ENCODE assay signal across 9 cellular contexts in genomic region chr17:28948342-28948741, GRCh38. TPM values are rescaled to one million over a fixed set of nuclear protein-coding genes. Genes with fewer than 3 reads are reported as not detected.
A peak's percentile ranks its signal among the peaks of the same experiment; 100 is the strongest.
DNase-seq lines count a peak whose midpoint lies in the region; ATAC-seq, FAIRE-seq and TF ChIP-seq lines count a peak whose summit lies in the region.
"Had no signal": no experiment of that assay in that cellular context is flagged by ENCODE, and none has a peak within 500 bp of the region (broad histone marks: within the 10 kb centered on the region; RNA-seq: fewer than 3 reads in every experiment).

No MANE protein-coding gene starts in this region.

- intact Hi-C loops in CD8-positive, alpha-beta T cell (cut with DNase I, micrococcal nuclease) = no loop called here
- intact Hi-C loops in endothelial cell of umbilical vein (cut with micrococcal nuclease) = loop anchor here (5.0 kb wide), 1 partner anchor 51 kb away; the partner anchor contains the start of gene FLOT2

- H3K4me3 Mint-ChIP-seq in CD8-positive, alpha-beta T cell = peak overlapping the region; percentile 97
- peak overlapping the region; percentile 89 for H3K4me3 Mint-ChIP-seq in osteocyte (ENCODE audit: unreplicated experiment)

- peaks cover 53% of the 10 kb centered on the region for H3K4me1 ChIP-seq in CD8-positive, alpha-beta T cell (ENCODE audit: insufficient read depth, low read length)
- H3K4me1 ChIP-seq in OCI-LY3 (ENCODE audit: low read length) (peaks cover 45% of the 10 kb centered on the region), endothelial cell of umbilical vein (ENCODE audit: control insufficient read depth, extremely low read depth, insufficient read depth, low read length) (peaks cover 39% of the 10 kb centered on the region)

- CTCF ChIA-PET in CD8-positive, alpha-beta T cell (lab: Charles Lee) = interaction anchor here (1.0 to 3.6 kb wide), 7 partner anchors 13 to 302 kb away, joined by 4 to 26 read pairs (median 4); partner anchors contain the start of genes NEK8 and TLCD1
- CTCF ChIA-PET in endothelial cell of umbilical vein (lab: Charles Lee) = interaction anchor here (3.1 to 7.8 kb wide), 3 partner anchors 20 to 221 kb away, joined by 28 to 249 read pairs (median 34); partner anchors contain the start of genes NEK8 and TLCD1

- H3K27ac Mint-ChIP-seq in CD8-positive, alpha-beta T cell = peak overlapping the region; percentile 98
- H3K27ac Mint-ChIP-seq in osteocyte (ENCODE audit: unreplicated experiment) = peak overlapping the region; percentile 96

- TF ChIP-seq POLR2A in endothelial cell of umbilical vein (IDR thresholded peaks at IDR 0.05; ENCODE audit: low read depth, low read length) = no peak

- dilution Hi-C loops in endothelial cell of umbilical vein (cut with MboI; ENCODE audit: extremely low pct_ligation_motif_present, low sequenced_read_pairs) = no loop called here

- no peaks in the 10 kb centered on the region for H3K9me1 ChIP-seq in endothelial cell of umbilical vein (replicated peaks; ENCODE audit: control insufficient read depth, extremely low read depth, insufficient read depth, low read length)

- no peak for DNase-seq in CD8-positive, alpha-beta T cell
- DNase-seq in endothelial cell of umbilical vein (ENCODE audit: low read depth, low spot score) (peak; percentile 16), osteocyte (ENCODE audit: extremely low spot score, unreplicated experiment) (no peak), HuH-7 (ENCODE audit: low spot score) (no peak), NAMALWA (ENCODE audit: low spot score) (no peak), C1 segment of cervical spinal cord (lab: John Stamatoyannopoulos, UW) (no peak)
- DNase-seq: NCI-H446 treated with DMSO at 0.1 percent for 48 hours had no signal

- no peak for ATAC-seq in CD8-positive, alpha-beta T cell
- ATAC-seq in HG02571 (IDR thresholded peaks at IDR 0.05; ENCODE audit: unreplicated experiment) = no peak

- no peaks in the 10 kb centered on the region for H3K9me3 Mint-ChIP-seq in CD8-positive, alpha-beta T cell
- no peaks in the 10 kb centered on the region for H3K9me3 Mint-ChIP-seq in osteocyte (ENCODE audit: unreplicated experiment)

- H3K4me3 ChIP-seq in CD8-positive, alpha-beta T cell (ENCODE audit: low read depth, low read length) = peak overlapping the region; percentile 84
- peak overlapping the region; percentile 85 for H3K4me3 ChIP-seq in OCI-LY3 (ENCODE audit: low read length)
- H3K4me3 ChIP-seq in endothelial cell of umbilical vein (replicated peaks in 1 of 3; ENCODE audit: insufficient read depth in 1 of 3, low read depth in 1 of 3, low read length in 3 of 3) = peak overlapping the region in 2 of 3 experiments; percentile 80 to 95

- H3K36me3 Mint-ChIP-seq in CD8-positive, alpha-beta T cell = peaks cover 52% of the 10 kb centered on the region
- H3K36me3 Mint-ChIP-seq in osteocyte (ENCODE audit: unreplicated experiment) = peaks cover 8% of the 10 kb centered on the region

- POLR2A ChIA-PET in CD8-positive, alpha-beta T cell (lab: Charles Lee) = interaction anchor here (3.5 to 6.3 kb wide), 4 partner anchors 10 to 221 kb away, joined by 12 to 71 read pairs (median 48); partner anchors contain the start of genes NEK8 and TLCD1
- POLR2A ChIA-PET in endothelial cell of umbilical vein (lab: Charles Lee) = no interaction called here

- H4K20me1 ChIP-seq in OCI-LY3 (ENCODE audit: insufficient read depth, low read length) (peaks cover 56% of the 10 kb centered on the region), endothelial cell of umbilical vein (replicated peaks; ENCODE audit: control insufficient read depth, extremely low read depth, insufficient read depth, low read length) (peaks cover 3% of the 10 kb centered on the region)

- no peaks in the 10 kb centered on the region for H3K27me3 Mint-ChIP-seq in CD8-positive, alpha-beta T cell (ENCODE audit: low read depth)
- no peaks in the 10 kb centered on the region for H3K27me3 Mint-ChIP-seq in osteocyte (ENCODE audit: unreplicated experiment)

- H3K9ac ChIP-seq in OCI-LY3 (ENCODE audit: low read length) (peak overlapping the region; percentile 97), endothelial cell of umbilical vein (replicated peaks; ENCODE audit: extremely low read depth, insufficient read depth, low read length) (peak overlapping the region; percentile 85)

- peaks cover 51% of the 10 kb centered on the region for H3K4me1 Mint-ChIP-seq in CD8-positive, alpha-beta T cell (ENCODE audit: low read depth)
- peaks cover 44% of the 10 kb centered on the region for H3K4me1 Mint-ChIP-seq in osteocyte (ENCODE audit: unreplicated experiment)

- H3K9me3 ChIP-seq in CD8-positive, alpha-beta T cell (ENCODE audit: low read length) = no peaks in the 10 kb centered on the region
- H3K9me3 ChIP-seq in OCI-LY3 (ENCODE audit: insufficient read depth, low read length) (no peaks in the 10 kb centered on the region), endothelial cell of umbilical vein (replicated peaks; ENCODE audit: control insufficient read depth, insufficient read depth, low read length) (no peaks in the 10 kb centered on the region)

- peaks cover 80% of the 10 kb centered on the region for H3K79me2 ChIP-seq in OCI-LY3 (ENCODE audit: low read length)
- H3K79me2 ChIP-seq in endothelial cell of umbilical vein (ENCODE audit: control insufficient read depth, insufficient read depth, low read length) = peaks cover 58% of the 10 kb centered on the region

- H3K27me3 ChIP-seq in CD8-positive, alpha-beta T cell (ENCODE audit: insufficient read depth, low read length) = no peaks in the 10 kb centered on the region
- no peaks in the 10 kb centered on the region for H3K27me3 ChIP-seq in OCI-LY3 (ENCODE audit: low read depth, low read length)
- H3K27me3 ChIP-seq in endothelial cell of umbilical vein (ENCODE audit: control insufficient read depth in 2 of 2, insufficient read depth in 2 of 2, low read length in 2 of 2) = no peaks in the 10 kb centered on the region

- H3K4me2 ChIP-seq in OCI-LY3 (ENCODE audit: low read length) (peak overlapping the region; percentile 90), endothelial cell of umbilical vein (ENCODE audit: insufficient read depth, low read length) (peak overlapping the region; percentile 73)

- BruUV-seq in endothelial cell of umbilical vein (replicated peaks; lab: Mats Ljungman, UMichigan) = no TSS peak

- no peak overlapping the region for H2AFZ ChIP-seq in OCI-LY3 (ENCODE audit: low read depth, low read length)
- no peak overlapping the region for H2AFZ ChIP-seq in endothelial cell of umbilical vein (ENCODE audit: low read depth, low read length)

- no peaks in the 10 kb centered on the region for H3K36me3 ChIP-seq in CD8-positive, alpha-beta T cell (ENCODE audit: insufficient read depth, low read length)
- peaks cover 53% of the 10 kb centered on the region for H3K36me3 ChIP-seq in OCI-LY3 (replicated peaks; ENCODE audit: low read depth, low read length)
- no peaks in the 10 kb centered on the region for H3K36me3 ChIP-seq in endothelial cell of umbilical vein (ENCODE audit: control insufficient read depth in 2 of 2, extremely low read depth in 1 of 2, insufficient read depth in 2 of 2, low read length in 2 of 2)

- H3K27ac ChIP-seq in CD8-positive, alpha-beta T cell (ENCODE audit: low read depth, low read length) = peak overlapping the region; percentile 80
- H3K27ac ChIP-seq in OCI-LY3 (ENCODE audit: low read length) (peak overlapping the region; percentile 95), endothelial cell of umbilical vein (ENCODE audit: insufficient read depth, low read depth, low read length) (peak overlapping the region; percentile 82)

- no peak for FAIRE-seq in endothelial cell of umbilical vein (lab: Jason Lieb, UNC)

- TF ChIP-seq CTCF in CD8-positive, alpha-beta T cell (IDR thresholded peaks at IDR 0.05) = no peak
- TF ChIP-seq CTCF in OCI-LY3 (IDR thresholded peaks at IDR 0.05; ENCODE audit: low read depth, low read length) (no peak), endothelial cell of umbilical vein (IDR thresholded peaks at IDR 0.05; ENCODE audit: extremely low read depth in 1 of 2, insufficient read depth in 1 of 2, low read depth in 1 of 2, low read length in 2 of 2) (no peak), osteocyte (IDR thresholded peaks at IDR 0.05) (no peak)

RNA-seq across cellular contexts. Expression of gene PHF12, which starts 3.0 kb away (rescaled TPM):
- 100 to 1,000 TPM; 294 to 297 TPM for total RNA-seq in CD8-positive, alpha-beta T cell
- 36.4 and 44.2 TPM in 2 replicates for total RNA-seq in endothelial cell of umbilical vein
- 24.3 and 26.6 TPM in 2 replicates for polyA plus RNA-seq in endothelial cell of umbilical vein
- 19.5 and 23.3 TPM in 2 replicates for polyA plus RNA-seq in endothelial cell of umbilical vein (2011; cell fraction: cytosol; rRNA removed)
- polyA plus RNA-seq in endothelial cell of umbilical vein (2011; cell fraction: nucleus; rRNA removed) = 50.6 and 57.4 TPM in 2 replicates
- polyA plus RNA-seq in endothelial cell of umbilical vein (2012) = 25.2 and 26.2 TPM in 2 replicates
- 31.8 and 35.6 TPM in 2 replicates for polyA minus RNA-seq in endothelial cell of umbilical vein
- polyA minus RNA-seq in endothelial cell of umbilical vein (2011; cell fraction: cytosol; rRNA and poly(A)+ RNA removed) = 16.9 TPM
- 31.7 and 34.7 TPM in 2 replicates for polyA minus RNA-seq in endothelial cell of umbilical vein (2011; cell fraction: nucleus; rRNA and poly(A)+ RNA removed)
- 50.3 and 52.8 TPM in 2 replicates for total RNA-seq in osteocyte

RNA-seq across cellular contexts. Expression of gene DHRS13, which starts 45.5 kb away (rescaled TPM):
- total RNA-seq in CD8-positive, alpha-beta T cell = 10 to 100 TPM; 27.3 to 30.9 TPM
- total RNA-seq in endothelial cell of umbilical vein (5.6 and 7.2 TPM in 2 replicates), osteocyte (10.7 and 12.4 TPM in 2 replicates)
- 8.2 and 9.3 TPM in 2 replicates for polyA plus RNA-seq in endothelial cell of umbilical vein
- 7.1 and 7.3 TPM in 2 replicates for polyA plus RNA-seq in endothelial cell of umbilical vein (2011; cell fraction: cytosol; rRNA removed)
- polyA plus RNA-seq in endothelial cell of umbilical vein (2011; cell fraction: nucleus; rRNA removed) = 5.3 and 6.0 TPM in 2 replicates
- 1.5 and 1.8 TPM in 2 replicates for polyA plus RNA-seq in endothelial cell of umbilical vein (2012)
- polyA minus RNA-seq in endothelial cell of umbilical vein = 2.4 and 3.6 TPM in 2 replicates
- polyA minus RNA-seq in endothelial cell of umbilical vein (2011; cell fraction: cytosol; rRNA and poly(A)+ RNA removed) = 10.3 TPM
- polyA minus RNA-seq in endothelial cell of umbilical vein (2011; cell fraction: nucleus; rRNA and poly(A)+ RNA removed) = 2.5 TPM in 2 replicates

RNA-seq across cellular contexts. Expression of gene FLOT2, which starts 50.8 kb away (rescaled TPM):
- 10 to 100 TPM; 69.7 to 71.6 TPM for total RNA-seq in CD8-positive, alpha-beta T cell
- total RNA-seq in endothelial cell of umbilical vein = 131 and 169 TPM in 2 replicates
- 180 and 184 TPM in 2 replicates for polyA plus RNA-seq in endothelial cell of umbilical vein
- polyA plus RNA-seq in endothelial cell of umbilical vein (2011; cell fraction: cytosol; rRNA removed) = 105 TPM in 2 replicates
- 77.0 and 84.7 TPM in 2 replicates for polyA plus RNA-seq in endothelial cell of umbilical vein (2011; cell fraction: nucleus; rRNA removed)
- 76.8 and 86.5 TPM in 2 replicates for polyA plus RNA-seq in endothelial cell of umbilical vein (2012)
- 187 and 214 TPM in 2 replicates for polyA minus RNA-seq in endothelial cell of umbilical vein
- polyA minus RNA-seq in endothelial cell of umbilical vein (2011; cell fraction: cytosol; rRNA and poly(A)+ RNA removed) = 70.7 TPM
- polyA minus RNA-seq in endothelial cell of umbilical vein (2011; cell fraction: nucleus; rRNA and poly(A)+ RNA removed) = 24.4 and 26.2 TPM in 2 replicates
- total RNA-seq in osteocyte = 95.8 and 104 TPM in 2 replicates

RNA-seq across cellular contexts. Expression of gene SEZ6, which starts 57.5 kb away (rescaled TPM):
- under 1 TPM in 1 of 2 experiments, not detected in 1; 0.56 TPM for total RNA-seq in CD8-positive, alpha-beta T cell
- not detected in 2 replicates for total RNA-seq in endothelial cell of umbilical vein
- polyA plus RNA-seq in endothelial cell of umbilical vein = not detected in 2 replicates
- not detected in 2 replicates for polyA plus RNA-seq in endothelial cell of umbilical vein (2011; cell fraction: cytosol; rRNA removed)
- polyA plus RNA-seq in endothelial cell of umbilical vein (2011; cell fraction: nucleus; rRNA removed) = not detected in 2 replicates
- polyA plus RNA-seq in endothelial cell of umbilical vein (2012) = not detected in 2 replicates
- polyA minus RNA-seq in endothelial cell of umbilical vein = not detected in 2 replicates
- not detected for polyA minus RNA-seq in endothelial cell of umbilical vein (2011; cell fraction: cytosol; rRNA and poly(A)+ RNA removed)
- not detected in 2 replicates for polyA minus RNA-seq in endothelial cell of umbilical vein (2011; cell fraction: nucleus; rRNA and poly(A)+ RNA removed)
- not detected in 2 replicates for total RNA-seq in osteocyte
